Comparison of ENCODE assay signal across 8 cellular contexts in the genomic region with DNA sequence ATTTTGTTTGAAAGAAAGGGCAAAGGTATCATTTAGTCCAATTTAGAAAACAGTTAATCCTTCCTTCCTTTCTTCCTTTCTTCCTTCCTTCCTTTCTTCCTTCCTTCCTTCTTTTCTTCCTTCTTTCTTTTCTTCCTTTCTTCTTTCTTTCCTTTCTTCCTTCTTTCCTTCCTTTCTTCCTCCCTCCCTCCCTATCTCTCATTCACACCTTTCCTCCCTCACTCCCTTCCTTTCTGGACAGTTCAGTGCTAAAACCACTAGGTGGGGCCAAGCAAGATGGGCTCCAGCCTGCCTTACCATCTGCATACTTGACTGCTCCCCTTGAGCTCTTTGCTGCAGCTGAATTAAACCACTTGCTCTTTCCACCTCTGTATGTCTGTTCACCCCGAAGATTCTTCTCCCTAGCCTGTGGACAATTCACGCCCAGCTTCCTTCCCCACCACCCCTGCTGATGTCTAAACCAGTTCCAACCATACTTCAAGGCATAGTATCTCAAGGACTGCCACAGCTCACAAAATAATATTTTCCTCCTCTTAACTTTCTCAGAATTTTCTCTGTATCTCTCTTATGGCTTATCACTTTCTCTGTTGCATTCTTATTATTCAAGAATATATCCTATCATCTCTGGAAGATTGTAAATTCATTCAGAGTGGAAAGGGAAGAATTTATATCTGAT.
DNase-seq lines count a peak whose midpoint lies in the region; ATAC-seq, FAIRE-seq and TF ChIP-seq lines count a peak whose summit lies in the region.

No MANE protein-coding gene starts in this region.

- no peaks in the 10 kb centered on the region for H3K27me3 ChIP-seq in OCI-LY1 (ENCODE audit: insufficient read depth, low read length)
- no peaks in the 10 kb centered on the region for H3K27me3 ChIP-seq in ascending aorta
- no peaks in the 10 kb centered on the region for H3K27me3 ChIP-seq in pancreas

- peak; percentile 76 for ATAC-seq in GM21619 (IDR thresholded peaks at IDR 0.05; ENCODE audit: unreplicated experiment)
- ATAC-seq in GM19455 (IDR thresholded peaks at IDR 0.05; ENCODE audit: unreplicated experiment) = no peak
- ATAC-seq in pancreas = no peak

- no peaks in the 10 kb centered on the region for H3K9me2 ChIP-seq in OCI-LY1 (ENCODE audit: low read depth, low read length)

- intact Hi-C loops in ascending aorta (cut with DNase I) (no loop called here), pancreas (cut with DNase I) (no loop called here)

- H4K20me1 ChIP-seq in OCI-LY1 (ENCODE audit: insufficient read depth, low read length) = no peaks in the 10 kb centered on the region

- H3K27ac ChIP-seq in OCI-LY1 (ENCODE audit: low read depth, low read length, poor library complexity, severe bottlenecking) (no peak overlapping the region), ascending aorta (no peak overlapping the region), pancreas (no peak overlapping the region)

- FAIRE-seq in pancreas (lab: Jason Lieb, UNC) = no peak

- H3F3A ChIP-seq in OCI-LY1 (ENCODE audit: insufficient read depth, low read length) = no peaks in the 10 kb centered on the region

- H3K36me3 ChIP-seq in OCI-LY1 (ENCODE audit: insufficient read depth, low read length) = no peaks in the 10 kb centered on the region
- no peaks in the 10 kb centered on the region for H3K36me3 ChIP-seq in ascending aorta
- H3K36me3 ChIP-seq in pancreas = no peaks in the 10 kb centered on the region

- H3K4me2 ChIP-seq in OCI-LY1 (ENCODE audit: low read length) = no peak overlapping the region

- H3K9ac ChIP-seq in OCI-LY1 (ENCODE audit: low read length) = no peak overlapping the region

- DNase-seq in Daoy (ENCODE audit: low read depth) = peak; percentile 25
- peak; percentile 11 for DNase-seq in foreskin melanocyte
- DNase-seq in DMS153 (lab: John Stamatoyannopoulos, UW) = no peak
- DNase-seq in ascending aorta (ENCODE audit: low spot score in 2 of 2) = no peak
- no peak for DNase-seq in pancreas

- TF ChIP-seq CTCF in OCI-LY1 (IDR thresholded peaks at IDR 0.05; ENCODE audit: low read length) (peak; percentile 71), ascending aorta (IDR thresholded peaks at IDR 0.05) (no peak), pancreas (IDR thresholded peaks at IDR 0.05) (peak in 1 of 4 donors; percentile 8)

- no peaks in the 10 kb centered on the region for H3K79me2 ChIP-seq in OCI-LY1 (ENCODE audit: insufficient read depth, low read length)

- WGBS in pancreas, 2 donors = 19 to 26% methylated on average over 2 of the region's 2 CpGs

- H3K4me1 ChIP-seq in OCI-LY1 (ENCODE audit: insufficient read depth, low read length, severe bottlenecking) (no peaks in the 10 kb centered on the region), ascending aorta (no peaks in the 10 kb centered on the region), pancreas (no peaks in the 10 kb centered on the region)

- H3K4me3 ChIP-seq in OCI-LY1 (ENCODE audit: low read depth, low read length, poor library complexity, severe bottlenecking) = no peak overlapping the region
- H3K4me3 ChIP-seq in ascending aorta = no peak overlapping the region
- H3K4me3 ChIP-seq in pancreas = no peak overlapping the region

- H3K9me3 ChIP-seq in OCI-LY1 (ENCODE audit: low read length) (no peaks in the 10 kb centered on the region), ascending aorta (no peaks in the 10 kb centered on the region), pancreas (no peaks in the 10 kb centered on the region)

- H2AFZ ChIP-seq in OCI-LY1 (ENCODE audit: low read length) = no peak overlapping the region

Comparison
In these comparisons a context has a peak if more than half of its experiments do, and no peak if none do; other contexts are left out.
1. DNase-seq: peak in Daoy (single experiment) and foreskin melanocyte (single experiment); none in DMS153 (single experiment), ascending aorta (0 of 2) and pancreas (0 of 6).